Comparison of ENCODE assay signal across 8 cellular contexts in genomic region chr19:58009666-58010301, GRCh38. TPM values are rescaled to one million over a fixed set of nuclear protein-coding genes. Genes with fewer than 3 reads are reported as not detected.
DNase-seq lines count a peak whose midpoint lies in the region; ATAC-seq and TF ChIP-seq lines count a peak whose summit lies in the region.

No MANE protein-coding gene starts in this region.

- intact Hi-C loops in stomach (cut with DNase I; ENCODE audit: low total_unique reads), result loop anchor here (10.0 kb wide), 1 partner anchor 145 kb away; the partner anchor contains the start of gene ZNF329

- H3K27me3 ChIP-seq in fibroblast of lung (ENCODE audit: control insufficient read depth, insufficient read depth, low read length) (no peaks in the 10 kb centered on the region), muscle layer of colon (ENCODE audit: control insufficient read depth in 1 of 2, insufficient read depth in 2 of 2, low read length in 2 of 2) (no peaks in the 10 kb centered on the region), stomach (no peaks in the 10 kb centered on the region)

- H4K20me1 ChIP-seq in fibroblast of lung (ENCODE audit: control insufficient read depth, extremely low read depth, insufficient read depth, low read length), result no peaks in the 10 kb centered on the region

- no peak overlapping the region for H3K27ac Mint-ChIP-seq in activated T-cell treated with anti-CD3 and anti-CD28 coated beads, Interleukin-2, amount 50 U/mL, for 72 hours

- H2AFZ ChIP-seq in fibroblast of lung (ENCODE audit: low read length), result peak overlapping the region; percentile 54

- H3K4me3 Mint-ChIP-seq in activated T-cell treated with anti-CD3 and anti-CD28 coated beads, Interleukin-2, amount 50 U/mL, for 72 hours, result peak overlapping the region; percentile 79 to 81

- H3K36me3 Mint-ChIP-seq in activated T-cell treated with anti-CD3 and anti-CD28 coated beads, Interleukin-2, amount 50 U/mL, for 72 hours (ENCODE audit: insufficient read depth in 2 of 2), result peaks cover 34 to 58% of the 10 kb centered on the region in 2 donors

- H3K4me2 ChIP-seq in fibroblast of lung (ENCODE audit: extremely low read depth, insufficient read depth, low read length), result peak overlapping the region; percentile 63

- H3K36me3 ChIP-seq in fibroblast of lung (ENCODE audit: control insufficient read depth, insufficient read depth, low read length), result peaks cover 3% of the 10 kb centered on the region
- H3K36me3 ChIP-seq in muscle layer of colon (ENCODE audit: insufficient read depth, low read length), result peaks cover 14% of the 10 kb centered on the region
- H3K36me3 ChIP-seq in stomach, result peaks cover 0 to 31% (median 27%) of the 10 kb centered on the region in 4 donors

- H3K4me1 ChIP-seq in fibroblast of lung (ENCODE audit: control insufficient read depth, extremely low read depth, insufficient read depth, low read length) (no peaks in the 10 kb centered on the region), muscle layer of colon (ENCODE audit: insufficient read depth, low read length) (no peaks in the 10 kb centered on the region), stomach (peaks cover 0 to 20% (median 8%) of the 10 kb centered on the region in 4 donors)

- no peak for TF ChIP-seq EP300 in stomach (IDR thresholded peaks at IDR 0.05)

- H3K9ac ChIP-seq in fibroblast of lung (ENCODE audit: insufficient read depth, low read length) (peak overlapping the region; percentile 20), muscle layer of colon (ENCODE audit: low read length) (no peak overlapping the region)

- peaks cover 18 to 30% of the 10 kb centered on the region in 2 donors for H3K9me3 Mint-ChIP-seq in activated T-cell treated with anti-CD3 and anti-CD28 coated beads, Interleukin-2, amount 50 U/mL, for 72 hours

- H3K4me1 Mint-ChIP-seq in activated T-cell treated with anti-CD3 and anti-CD28 coated beads, Interleukin-2, amount 50 U/mL, for 72 hours (ENCODE audit: low read depth), result peaks cover 10% of the 10 kb centered on the region

- no peak for TF ChIP-seq POLR2A in stomach (IDR thresholded peaks at IDR 0.05)

- WGBS in stomach, 5 donors, result 5 to 22% (median 14%) methylated on average over 18 to 41 of the region's 41 CpGs

- peak overlapping the region; percentile 6 to 56 (median 33) for H3K4me3 ChIP-seq in fibroblast of lung (replicated peaks in 1 of 4; ENCODE audit: control extremely low read depth in 1 of 4, insufficient read depth in 1 of 4, low read depth in 3 of 4, low read length in 4 of 4)
- peak overlapping the region; percentile 17 to 32 for H3K4me3 ChIP-seq in muscle layer of colon (ENCODE audit: low read depth in 1 of 2, low read length in 2 of 2)
- H3K4me3 ChIP-seq in stomach, result peak overlapping the region; percentile 9 to 45 (median 28)

- no peak for TF ChIP-seq CTCF in fibroblast of lung (conservative IDR thresholded peaks at IDR 0.05 in 1 of 2, IDR thresholded peaks at IDR 0.05 in 1 of 2; ENCODE audit: low read depth in 1 of 2, low read length in 2 of 2)
- TF ChIP-seq CTCF in stomach (IDR thresholded peaks at IDR 0.05), result no peak

- H3K27me3 Mint-ChIP-seq in activated T-cell treated with anti-CD3 and anti-CD28 coated beads, Interleukin-2, amount 50 U/mL, for 72 hours (ENCODE audit: low read depth), result no peaks in the 10 kb centered on the region

- peaks cover 2% of the 10 kb centered on the region for H3K9me3 ChIP-seq in fibroblast of lung (ENCODE audit: control insufficient read depth, insufficient read depth, low read depth, low read length)
- peaks cover 22% of the 10 kb centered on the region for H3K9me3 ChIP-seq in muscle layer of colon (ENCODE audit: low read length)
- H3K9me3 ChIP-seq in stomach, result peaks cover 65 to 98% (median 92%) of the 10 kb centered on the region in 4 donors

- peak; percentile 89 for DNase-seq in AG20443 (ENCODE audit: low spot score)
- peak; percentile 72 for DNase-seq in NCI-H510A treated with DMSO at 0.1 percent for 48 hours (lab: John Stamatoyannopoulos, UW)
- DNase-seq in activated T-cell treated with anti-CD3 and anti-CD28 coated beads, Interleukin-2, amount 50 U/mL, for 72 hours, result peak; percentile 71 to 81
- peak; percentile 81 to 88 for DNase-seq in fibroblast of lung (ENCODE audit: low read depth in 2 of 2)
- peak; percentile 72 for DNase-seq in stomach
- no peak for DNase-seq in DMS153 treated with DMSO at 0.1 percent for 48 hours (lab: John Stamatoyannopoulos, UW; ENCODE audit: unreplicated experiment)

- H3K79me2 ChIP-seq in fibroblast of lung (ENCODE audit: control insufficient read depth, insufficient read depth, low read length), result no peaks in the 10 kb centered on the region

- H3K27ac ChIP-seq in fibroblast of lung (ENCODE audit: insufficient read depth, low read length), result peak overlapping the region; percentile 47
- no peak overlapping the region for H3K27ac ChIP-seq in muscle layer of colon (ENCODE audit: low read depth, low read length)
- peak overlapping the region in 3 of 5 donors; percentile 13 to 71 (median 46) for H3K27ac ChIP-seq in stomach

- ATAC-seq in GM21619 (IDR thresholded peaks at IDR 0.05; ENCODE audit: unreplicated experiment), result peak; percentile 76
- ATAC-seq in activated T-cell treated with anti-CD3 and anti-CD28 coated beads, Interleukin-2, amount 50 U/mL, for 72 hours (replicated peaks in 1 of 2), result peak; percentile 94 to 98

RNA-seq across cellular contexts. Expression of gene ZNF606, which starts 7.2 kb away (rescaled TPM):
- total RNA-seq in activated T-cell treated with anti-CD3 and anti-CD28 coated beads, Interleukin-2, amount 50 U/mL, for 72 hours, result 10 to 100 TPM; 13.1 to 13.8 TPM
- total RNA-seq in fibroblast of lung (14.9 and 17.5 TPM in 2 replicates), stomach (10 to 100 TPM in 3 of 5 donors, 1 to 10 TPM in 2; 5.8 to 35.2 (median 18.0) TPM)
- polyA plus RNA-seq in fibroblast of lung (3.5 and 4.7 TPM in 2 replicates), stomach (1 to 10 TPM; 1.2 to 6.3 (median 5.2) TPM)
- polyA plus RNA-seq in fibroblast of lung (2012), result 3.3 and 4.0 TPM in 2 replicates
- 2.4 and 2.8 TPM in 2 replicates for polyA minus RNA-seq in fibroblast of lung (ENCODE audit: low replicate concordance)

RNA-seq across cellular contexts. Expression of gene ZSCAN1, which starts 24.0 kb away (rescaled TPM):
- total RNA-seq in activated T-cell treated with anti-CD3 and anti-CD28 coated beads, Interleukin-2, amount 50 U/mL, for 72 hours, result not detected
- total RNA-seq in fibroblast of lung (under 0.01 TPM in 1 of 2 replicates, not detected in the other), stomach (under 1 TPM in 1 of 5 donors, not detected in 4; 0.92 TPM)
- polyA plus RNA-seq in fibroblast of lung (not detected in 2 replicates), stomach (under 1 TPM in 2 of 3 donors, not detected in 1; 0.20 to 0.44 TPM)
- 0.09 TPM in 1 of 2 replicates, not detected in the other for polyA plus RNA-seq in fibroblast of lung (2012)
- polyA minus RNA-seq in fibroblast of lung (ENCODE audit: low replicate concordance), result not detected in 2 replicates

RNA-seq across cellular contexts. Expression of gene C19orf18, which starts 35.5 kb away (rescaled TPM):
- 1 to 10 TPM in 1 of 2 donors, under 1 TPM in 1; 0.91 to 2.1 TPM for total RNA-seq in activated T-cell treated with anti-CD3 and anti-CD28 coated beads, Interleukin-2, amount 50 U/mL, for 72 hours
- 0.26 and 0.83 TPM in 2 replicates for total RNA-seq in fibroblast of lung
- 0.09 and 0.17 TPM in 2 replicates for polyA plus RNA-seq in fibroblast of lung
- 0.70 TPM in 1 of 2 replicates, not detected in the other for polyA plus RNA-seq in fibroblast of lung (2012)
- polyA minus RNA-seq in fibroblast of lung (ENCODE audit: low replicate concordance), result not detected in 2 replicates
- total RNA-seq in stomach, result not detected
- polyA plus RNA-seq in stomach, result 1 to 10 TPM; 2.1 to 4.0 (median 3.2) TPM

RNA-seq across cellular contexts. Expression of gene ZNF135, which starts 49.3 kb away (rescaled TPM):
- total RNA-seq in activated T-cell treated with anti-CD3 and anti-CD28 coated beads, Interleukin-2, amount 50 U/mL, for 72 hours, result 1 to 10 TPM; 1.7 to 1.9 TPM
- total RNA-seq in fibroblast of lung (6.2 and 11.2 TPM in 2 replicates), stomach (10 to 100 TPM in 1 of 5 donors, 1 to 10 TPM in 3, not detected in 1; 3.5 to 16.3 (median 7.6) TPM)
- polyA plus RNA-seq in fibroblast of lung (5.6 and 6.6 TPM in 2 replicates), stomach (1 to 10 TPM; 1.6 to 4.9 (median 2.7) TPM)
- 3.1 and 3.2 TPM in 2 replicates for polyA plus RNA-seq in fibroblast of lung (2012)
- 1.1 and 7.4 TPM in 2 replicates for polyA minus RNA-seq in fibroblast of lung (ENCODE audit: low replicate concordance)
